Comparison of ENCODE assay signal across 9 cellular contexts in genomic region chr19:17775245-17775927, GRCh38. TPM values are rescaled to one million over a fixed set of nuclear protein-coding genes. Genes with fewer than 3 reads are reported as not detected.
DNase-seq lines count a peak whose midpoint lies in the region; ATAC-seq, FAIRE-seq and TF ChIP-seq lines count a peak whose summit lies in the region.
"Had no signal": no experiment of that assay in that cellular context is flagged by ENCODE, and none has a peak within 500 bp of the region (broad histone marks: within the 10 kb centered on the region; RNA-seq: fewer than 3 reads in every experiment).

No MANE protein-coding gene starts in this region.

- no peaks in the 10 kb centered on the region for H3K79me2 ChIP-seq in keratinocyte (ENCODE audit: control insufficient read depth, insufficient read depth, low read length)

- no peak overlapping the region for H3K4me3 ChIP-seq in keratinocyte (ENCODE audit: control insufficient read depth in 2 of 3, extremely low read depth in 1 of 3, insufficient read depth in 2 of 3, low read depth in 1 of 3, low read length in 3 of 3)
- H3K4me3 ChIP-seq: pancreas had no signal

- no peak for FAIRE-seq in keratinocyte (lab: Jason Lieb, UNC)
- FAIRE-seq: pancreas had no signal

- DNase-seq in DMS53 (lab: John Stamatoyannopoulos, UW) (peak; percentile 42), DMS53 treated with DMSO at 0.1 percent for 48 hours (lab: John Stamatoyannopoulos, UW; ENCODE audit: unreplicated experiment) (no peak), MV-4-11 (lab: John Stamatoyannopoulos, UW) (peak; percentile 36), keratinocyte (ENCODE audit: low read depth, low spot score) (no peak), NCI-H128 (lab: John Stamatoyannopoulos, UW; ENCODE audit: unreplicated experiment) (no peak)
- peak; percentile 22 for DNase-seq in activated gamma-delta T cell treated with anti-CD3 and anti-CD28 coated beads, Interleukin-2, amount 50 U/mL, for 16 hours (ENCODE audit: low read depth)
- DNase-seq: pancreas had no signal

- H4K20me1 ChIP-seq in keratinocyte (ENCODE audit: control insufficient read depth, extremely low read depth, insufficient read depth, low read length) = no peaks in the 10 kb centered on the region

- no peak overlapping the region for H3K9ac ChIP-seq in keratinocyte (ENCODE audit: control insufficient read depth, extremely low read depth, insufficient read depth, low read length)

- no peak overlapping the region for H3K27ac ChIP-seq in keratinocyte (ENCODE audit: control insufficient read depth, insufficient read depth, low read length)
- H3K27ac ChIP-seq: pancreas had no signal

- ATAC-seq in HG03097 (IDR thresholded peaks at IDR 0.05; ENCODE audit: low FRiP score, unreplicated experiment) (no peak), GM19467 (IDR thresholded peaks at IDR 0.05; ENCODE audit: unreplicated experiment) (no peak)

- peak; percentile 61 to 73 (median 72) for TF ChIP-seq CTCF in keratinocyte (optimal IDR thresholded peaks at IDR 0.05 in 1 of 3, IDR thresholded peaks at IDR 0.05 in 1 of 3, conservative IDR thresholded peaks at IDR 0.05 in 1 of 3; ENCODE audit: extremely low read depth in 1 of 3, insufficient read depth in 2 of 3, low read length in 3 of 3)

- H3K4me1 ChIP-seq in keratinocyte (ENCODE audit: control insufficient read depth, extremely low read depth, insufficient read depth, low read length) = peaks cover 3% of the 10 kb centered on the region
- H3K4me1 ChIP-seq: pancreas had no signal

- H3K4me2 ChIP-seq in keratinocyte (ENCODE audit: control insufficient read depth, extremely low read depth, insufficient read depth, low read depth, low read length) = no peak overlapping the region

- H2AFZ ChIP-seq in keratinocyte (ENCODE audit: control insufficient read depth, low read length) = no peak overlapping the region

- H3K9me1 ChIP-seq in keratinocyte (ENCODE audit: control insufficient read depth, extremely low read depth, insufficient read depth, low read length) = no peaks in the 10 kb centered on the region

- H3K27me3 ChIP-seq in keratinocyte (ENCODE audit: control insufficient read depth, extremely low read depth, insufficient read depth, low read length) = peaks cover 5% of the 10 kb centered on the region

- dilution Hi-C loops in keratinocyte (cut with MboI; ENCODE audit: extremely low pct_ligation_motif_present, low sequenced_read_pairs) = no loop called here

- H3K9me3 ChIP-seq in keratinocyte (ENCODE audit: control insufficient read depth, low read depth, low read length) = no peaks in the 10 kb centered on the region
- H3K9me3 ChIP-seq: pancreas had no signal

- no peaks in the 10 kb centered on the region for H3K36me3 ChIP-seq in keratinocyte (ENCODE audit: control insufficient read depth in 2 of 2, extremely low read depth in 1 of 2, insufficient read depth in 2 of 2, low read length in 2 of 2)
- H3K36me3 ChIP-seq: pancreas had no signal

RNA-seq across cellular contexts. Expression of gene B3GNT3, which starts 19.6 kb away (rescaled TPM):
- 3.6 to 5.1 TPM (median 4.4 TPM) in 3 replicates for polyA plus RNA-seq in keratinocyte
- polyA plus RNA-seq in keratinocyte (2011; ENCODE audit: low read depth) = 0.59 TPM
- 1.9 and 2.4 TPM in 2 replicates for polyA plus RNA-seq in keratinocyte (2011; cell fraction: cytosol; rRNA removed)
- 6.2 and 7.7 TPM in 2 replicates for polyA plus RNA-seq in keratinocyte (2011; cell fraction: nucleus; rRNA removed)
- polyA plus RNA-seq in keratinocyte (2012; ENCODE audit: low replicate concordance) = 6.2 and 7.2 TPM in 2 replicates
- 4.9 to 12.7 TPM (median 4.9 TPM) in 3 replicates for polyA minus RNA-seq in keratinocyte
- polyA minus RNA-seq in keratinocyte (2011; cell fraction: cytosol; rRNA and poly(A)+ RNA removed) = 5.4 TPM
- 6.3 and 9.2 TPM in 2 replicates for polyA minus RNA-seq in keratinocyte (2011; cell fraction: nucleus; rRNA and poly(A)+ RNA removed)

RNA-seq across cellular contexts. Expression of gene FCHO1, which starts 24.1 kb away (rescaled TPM):
- polyA plus RNA-seq in keratinocyte = 0.14 to 0.22 TPM (median 0.21 TPM) in 3 replicates
- 2.6 TPM for polyA plus RNA-seq in keratinocyte (2011; ENCODE audit: low read depth)
- polyA plus RNA-seq in keratinocyte (2011; cell fraction: cytosol; rRNA removed) = 0.36 and 0.81 TPM in 2 replicates
- 0.42 and 0.69 TPM in 2 replicates for polyA plus RNA-seq in keratinocyte (2011; cell fraction: nucleus; rRNA removed)
- polyA plus RNA-seq in keratinocyte (2012; ENCODE audit: low replicate concordance) = 3.3 and 4.1 TPM in 2 replicates
- polyA minus RNA-seq in keratinocyte = 0.26 to 5.0 TPM (median 0.66 TPM) in 3 replicates
- 4.6 TPM for polyA minus RNA-seq in keratinocyte (2011; cell fraction: cytosol; rRNA and poly(A)+ RNA removed)
- polyA minus RNA-seq in keratinocyte (2011; cell fraction: nucleus; rRNA and poly(A)+ RNA removed) = not detected in 2 replicates

RNA-seq across cellular contexts. Expression of gene INSL3, which starts 45.9 kb away (rescaled TPM):
- 0.19 to 0.24 TPM in 2 of 3 replicates, not detected in the other for polyA plus RNA-seq in keratinocyte
- polyA plus RNA-seq in keratinocyte (2011; ENCODE audit: low read depth) = not detected
- 0.62 and 0.94 TPM in 2 replicates for polyA plus RNA-seq in keratinocyte (2011; cell fraction: cytosol; rRNA removed)
- 0.42 TPM in 1 of 2 replicates, not detected in the other for polyA plus RNA-seq in keratinocyte (2011; cell fraction: nucleus; rRNA removed)
- polyA plus RNA-seq in keratinocyte (2012; ENCODE audit: low replicate concordance) = 0.16 and 0.99 TPM in 2 replicates
- polyA minus RNA-seq in keratinocyte = 0.51 to 1.5 TPM in 2 of 3 replicates, not detected in the other
- not detected for polyA minus RNA-seq in keratinocyte (2011; cell fraction: cytosol; rRNA and poly(A)+ RNA removed)
- not detected in 2 replicates for polyA minus RNA-seq in keratinocyte (2011; cell fraction: nucleus; rRNA and poly(A)+ RNA removed)
- polyA plus RNA-seq: pancreas had no signal

RNA-seq across cellular contexts. Expression of gene MAP1S, which starts 56.1 kb away (rescaled TPM):
- polyA plus RNA-seq in keratinocyte = 3.7 to 10.7 TPM (median 4.4 TPM) in 3 replicates
- polyA plus RNA-seq in keratinocyte (2011; ENCODE audit: low read depth) = 14.1 TPM
- polyA plus RNA-seq in keratinocyte (2011; cell fraction: cytosol; rRNA removed) = 7.0 and 12.9 TPM in 2 replicates
- polyA plus RNA-seq in keratinocyte (2011; cell fraction: nucleus; rRNA removed) = 14.1 and 20.7 TPM in 2 replicates
- 19.4 and 32.2 TPM in 2 replicates for polyA plus RNA-seq in keratinocyte (2012; ENCODE audit: low replicate concordance)
- 16.1 to 99.8 TPM (median 17.3 TPM) in 3 replicates for polyA minus RNA-seq in keratinocyte
- 78.3 TPM for polyA minus RNA-seq in keratinocyte (2011; cell fraction: cytosol; rRNA and poly(A)+ RNA removed)
- polyA minus RNA-seq in keratinocyte (2011; cell fraction: nucleus; rRNA and poly(A)+ RNA removed) = 15.6 and 35.6 TPM in 2 replicates

Comparison
In these comparisons a context has a peak if more than half of its experiments do, and no peak if none do; other contexts are left out.
1. DNase-seq: peak in DMS53 (single experiment), MV-4-11 (single experiment) and activated gamma-delta T cell treated with anti-CD3 and anti-CD28 coated beads, Interleukin-2, amount 50 U/mL, for 16 hours (single experiment); none in DMS53 treated with DMSO at 0.1 percent for 48 hours (single experiment), keratinocyte (single experiment) and NCI-H128 (single experiment).